Comparison of ENCODE assay signal across 18 cellular contexts in the genomic region with DNA sequence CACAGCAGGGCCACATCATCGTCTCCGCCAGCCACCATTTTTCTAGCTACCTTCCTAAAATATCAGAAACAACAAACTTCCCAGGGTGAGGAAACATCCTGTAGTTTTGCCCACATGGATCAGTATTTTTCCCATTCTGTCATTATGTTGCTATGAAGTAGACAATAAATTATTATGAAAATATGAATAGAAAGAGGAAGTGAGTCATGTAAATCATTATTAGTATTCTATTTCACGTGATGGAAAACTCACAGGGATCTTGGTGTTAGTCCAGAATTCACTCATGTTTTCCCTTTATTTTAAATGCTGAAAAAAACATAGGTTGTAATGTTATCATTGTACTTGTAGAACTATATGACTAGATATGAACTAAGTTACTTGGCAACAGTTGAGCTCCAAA.
"Had no signal": no experiment of that assay in that cellular context is flagged by ENCODE, and none has a peak within 500 bp of the region (broad histone marks: within the 10 kb centered on the region; RNA-seq: fewer than 3 reads in every experiment).

No MANE protein-coding gene starts in this region.

- H3K27ac ChIP-seq: adrenal gland, colonic mucosa, hepatocyte, left ventricle myocardium inferior, tibial artery had no signal

- H3K27me3 ChIP-seq: adrenal gland, colonic mucosa, hepatocyte, tibial artery had no signal

- ATAC-seq: activated T-cell treated with anti-CD3 and anti-CD28 coated beads, Interleukin-2, amount 50 U/mL, for 4 hours; natural killer cell treated with Interleukin-12 subunit alpha and Interleukin-12 subunit beta and Interleukin-15 and Interleukin-18, amount 100 ng/mL, for 72 hours; stimulated activated memory B cell treated with anti-CD40 and anti-IgM and Interleukin-4, amounts not matched to agents 10 μg/mL and 1 μg/mL and 100 μg/mL, for 72 hours; T-cell had no signal

- DNase-seq: activated CD4-positive, alpha-beta memory T cell treated with anti-CD3 and anti-CD28 coated beads for 36 hours; activated effector memory CD4-positive, alpha-beta T cell treated with Interleukin-2 at 50 U/mL for 16 hours; activated naive CD4-positive, alpha-beta T cell treated with anti-CD3 and anti-CD28 coated beads, Interleukin-2, amount 50 U/mL, for 16 hours; activated T-cell treated with anti-CD3 and anti-CD28 coated beads, Interleukin-2, amount 50 U/mL, for 4 hours; adrenal gland; colonic mucosa; effector CD8-positive, alpha-beta T cell; left ventricle myocardium inferior; mesendoderm; nucleus accumbens; posterior cingulate gyrus; stimulated activated CD4-positive, alpha-beta T cell treated with anti-CD3 and anti-CD28 coated beads, Interleukin-2, amount 100 ng/mL, for 48 hours; T-cell; T1000; tibial artery had no signal

- H3K36me3 Mint-ChIP-seq: activated CD4-positive, alpha-beta memory T cell treated with anti-CD3 and anti-CD28 coated beads for 36 hours; natural killer cell treated with Interleukin-12 subunit alpha and Interleukin-12 subunit beta and Interleukin-15 and Interleukin-18, amount 100 ng/mL, for 72 hours; stimulated activated memory B cell treated with anti-CD40 and anti-IgM and Interleukin-4, amounts not matched to agents 10 μg/mL and 1 μg/mL and 100 μg/mL, for 72 hours; T-cell had no signal

- H2AFZ ChIP-seq: hepatocyte had no signal

- H3K36me3 ChIP-seq: adrenal gland, colonic mucosa, left ventricle myocardium inferior, tibial artery had no signal

- H3K4me1 ChIP-seq: adrenal gland, colonic mucosa had no signal

- H3K9me3 Mint-ChIP-seq: stimulated activated memory B cell treated with anti-CD40 and anti-IgM and Interleukin-4, amounts not matched to agents 10 μg/mL and 1 μg/mL and 100 μg/mL, for 72 hours had no signal

- H3K79me2 ChIP-seq: hepatocyte had no signal

- H3K4me3 Mint-ChIP-seq: activated CD4-positive, alpha-beta memory T cell treated with anti-CD3 and anti-CD28 coated beads for 36 hours; activated T-cell treated with anti-CD3 and anti-CD28 coated beads, Interleukin-2, amount 50 U/mL, for 4 hours; natural killer cell treated with Interleukin-12 subunit alpha and Interleukin-12 subunit beta and Interleukin-15 and Interleukin-18, amount 100 ng/mL, for 72 hours; stimulated activated memory B cell treated with anti-CD40 and anti-IgM and Interleukin-4, amounts not matched to agents 10 μg/mL and 1 μg/mL and 100 μg/mL, for 72 hours; T-cell had no signal

- H3K27me3 Mint-ChIP-seq: activated CD4-positive, alpha-beta memory T cell treated with anti-CD3 and anti-CD28 coated beads for 36 hours; natural killer cell treated with Interleukin-12 subunit alpha and Interleukin-12 subunit beta and Interleukin-15 and Interleukin-18, amount 100 ng/mL, for 72 hours; stimulated activated memory B cell treated with anti-CD40 and anti-IgM and Interleukin-4, amounts not matched to agents 10 μg/mL and 1 μg/mL and 100 μg/mL, for 72 hours; T-cell had no signal

- H3K4me3 ChIP-seq: adrenal gland, colonic mucosa, hepatocyte, left ventricle myocardium inferior, tibial artery had no signal

- H3K4me1 Mint-ChIP-seq: stimulated activated memory B cell treated with anti-CD40 and anti-IgM and Interleukin-4, amounts not matched to agents 10 μg/mL and 1 μg/mL and 100 μg/mL, for 72 hours; T-cell had no signal

- H3K27ac Mint-ChIP-seq: activated CD4-positive, alpha-beta memory T cell treated with anti-CD3 and anti-CD28 coated beads for 36 hours; natural killer cell treated with Interleukin-12 subunit alpha and Interleukin-12 subunit beta and Interleukin-15 and Interleukin-18, amount 100 ng/mL, for 72 hours; stimulated activated memory B cell treated with anti-CD40 and anti-IgM and Interleukin-4, amounts not matched to agents 10 μg/mL and 1 μg/mL and 100 μg/mL, for 72 hours; T-cell had no signal
